Comparison of ENCODE assay signal across 19 cellular contexts in the genomic region with DNA sequence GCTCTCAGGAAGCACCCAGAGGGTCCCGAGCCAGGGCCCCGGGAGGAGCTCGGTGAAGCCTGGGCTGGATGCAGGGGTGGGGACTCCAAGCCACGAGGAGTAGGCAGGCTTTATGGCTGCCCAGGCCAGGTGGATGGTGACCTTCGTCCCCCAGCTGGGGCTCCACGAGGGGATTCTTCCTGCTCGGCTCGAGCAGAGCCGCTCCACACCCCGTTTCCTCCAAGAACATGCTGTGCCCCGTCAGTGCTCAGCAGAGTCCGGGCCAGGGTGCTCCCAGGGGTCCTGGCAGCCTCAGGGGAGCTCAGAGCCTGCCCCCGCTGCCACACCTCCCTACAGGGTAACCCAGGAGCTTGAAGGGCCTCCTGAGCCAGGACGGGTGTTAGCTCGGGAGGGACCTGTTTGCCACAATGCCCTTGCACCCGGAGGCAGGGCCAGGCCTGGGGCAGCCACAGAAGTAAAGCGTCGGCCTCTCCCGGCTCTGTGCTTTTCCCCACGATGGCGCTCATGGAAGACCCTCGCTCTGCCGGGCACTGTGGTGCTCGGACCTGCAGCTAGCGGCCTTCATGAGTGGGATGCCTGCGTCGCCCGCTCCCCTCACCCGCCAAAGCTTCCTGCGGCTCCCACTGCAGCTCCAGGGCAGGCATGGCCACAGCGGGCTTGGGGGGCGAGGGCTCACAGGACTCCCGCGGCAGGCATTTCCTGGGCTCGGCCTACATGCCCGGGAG.
DNase-seq lines count a peak whose midpoint lies in the region; ATAC-seq, FAIRE-seq and TF ChIP-seq lines count a peak whose summit lies in the region.
"Had no signal": no experiment of that assay in that cellular context is flagged by ENCODE, and none has a peak within 500 bp of the region (broad histone marks: within the 10 kb centered on the region; RNA-seq: fewer than 3 reads in every experiment).

No MANE protein-coding gene starts in this region.

- H3K36me3 Mint-ChIP-seq in activated T-cell treated with anti-CD3 and anti-CD28 coated beads, Interleukin-2, amount 50 U/mL, for 4 hours (ENCODE audit: insufficient read depth): no peaks in the 10 kb centered on the region

- no peak overlapping the region for H4K91ac ChIP-seq in trophoblast cell (ENCODE audit: low read depth, low read length)

- in situ Hi-C loops in HepG2 (cut with HindIII; ENCODE audit: extremely low pct_ligation_motif_present, low pct_unique_long_range_greater_than_20kb) (no loop called here), HAP-1 (cut with MboI; ENCODE audit: low sequenced_read_pairs) (loop anchor here (25.0 kb wide), 1 partner anchor 101 kb away; a partner anchor contains a TSS)

- no peak for TF ChIP-seq EP300 in HepG2 (IDR thresholded peaks at IDR 0.05; ENCODE audit: low read depth in 2 of 2, low read length in 2 of 2)
- TF ChIP-seq EP300 in HepG2 (CRISPR knock-in tag; IDR thresholded peaks at IDR 0.05; ENCODE audit: borderline replicate concordance): no peak

- H3K9me3 ChIP-seq in HepG2 (ENCODE audit: low read length) (no peaks in the 10 kb centered on the region), right lobe of liver (no peaks in the 10 kb centered on the region), NT2/D1 (ENCODE audit: insufficient read depth, low read length) (no peaks in the 10 kb centered on the region), trophoblast cell (ENCODE audit: insufficient read depth, low read depth, low read length) (peaks cover 7% of the 10 kb centered on the region), HAP-1 (no peaks in the 10 kb centered on the region)

- no peak overlapping the region for H3K14ac ChIP-seq in trophoblast cell (ENCODE audit: low read length)

- H3K27ac ChIP-seq in HepG2 (ENCODE audit: extremely low read length, insufficient read depth, low read length): no peak overlapping the region
- no peak overlapping the region for H3K27ac ChIP-seq in right lobe of liver
- H3K27ac ChIP-seq in trophoblast cell (ENCODE audit: low read depth, low read length): no peak overlapping the region

- TF ChIP-seq POLR2A in HepG2 (IDR thresholded peaks at IDR 0.05; ENCODE audit: insufficient read depth in 1 of 2, low read depth in 2 of 2, low read length in 2 of 2) (no peak), right lobe of liver (IDR thresholded peaks at IDR 0.05) (no peak)

- ATAC-seq in HepG2 (peak; percentile 6; the same call in 2 of the 3 replicates), right lobe of liver (no peak), GM21423 (IDR thresholded peaks at IDR 0.05; ENCODE audit: unreplicated experiment) (no peak)
- no peak for ATAC-seq in activated T-cell treated with anti-CD3 and anti-CD28 coated beads, Interleukin-2, amount 50 U/mL, for 4 hours
- ATAC-seq: GM12878, HCT116 had no signal

- H3K9me3 Mint-ChIP-seq in activated T-cell treated with anti-CD3 and anti-CD28 coated beads, Interleukin-2, amount 50 U/mL, for 4 hours: no peaks in the 10 kb centered on the region
- H3K9me3 Mint-ChIP-seq: CD4-positive, alpha-beta T cell had no signal

- BruUV-seq in HepG2 (replicated peaks; lab: Mats Ljungman, UMichigan): no TSS peak

- H4K20me1 ChIP-seq in HepG2 (ENCODE audit: insufficient read depth, low read length): no peaks in the 10 kb centered on the region

- no peak overlapping the region for H3K4me2 ChIP-seq in HepG2 (ENCODE audit: low read depth, low read length)
- no peak overlapping the region for H3K4me2 ChIP-seq in trophoblast cell (ENCODE audit: low read length)

- H2BK12ac ChIP-seq in trophoblast cell (ENCODE audit: low read length): no peak overlapping the region

- no peak overlapping the region for H2AK5ac ChIP-seq in trophoblast cell (ENCODE audit: low read length)

- intact Hi-C loops in HepG2 (cut with micrococcal nuclease; ENCODE audit: unreplicated experiment): no loop called here
- intact Hi-C loops in right lobe of liver (cut with DNase I): no loop called here

- POLR2A ChIA-PET in HepG2 (lab: Yijun Ruan, JAX): no interaction called here

- CTCF ChIA-PET in HepG2 (lab: Yijun Ruan, JAX; ENCODE audit: low intra/inter-chr PET ratio, low total read pairs): no interaction called here

- H4K12ac ChIP-seq in trophoblast cell (ENCODE audit: low read depth, low read length): no peak overlapping the region

- H3K27me3 ChIP-seq in HepG2 (ENCODE audit: control insufficient read depth in 1 of 2, insufficient read depth in 2 of 2, low read length in 2 of 2): peaks cover 19 to 87% of the 10 kb centered on the region in 2 experiments; a peak in 4 of 5 replicates
- no peaks in the 10 kb centered on the region for H3K27me3 ChIP-seq in right lobe of liver
- no peaks in the 10 kb centered on the region for H3K27me3 ChIP-seq in NT2/D1 (ENCODE audit: insufficient read depth, insufficient read length)
- H3K27me3 ChIP-seq in trophoblast cell (ENCODE audit: insufficient read depth, low read length): no peaks in the 10 kb centered on the region
- peaks cover 70% of the 10 kb centered on the region for H3K27me3 ChIP-seq in HAP-1 (ENCODE audit: low read depth)

- H2BK5ac ChIP-seq in trophoblast cell (ENCODE audit: low read depth, low read length, poor library complexity): no peak overlapping the region

- WGBS in HepG2 (ENCODE audit: low lambda C conversion rate): 35% methylated on average over 4 of the region's 36 CpGs
- WGBS in right lobe of liver (ENCODE audit: insufficient coverage, low coverage, low lambda C conversion rate, missing lambda C conversion rate): 50% methylated on average over 1 of the region's 36 CpGs
- whole genome bisulfite sequencing in trophoblast cell (ENCODE audit: extremely low coverage, insufficient coverage, insufficient read length): no CpG with 5 or more reads among the region's 36 CpGs

- H3K79me1 ChIP-seq in trophoblast cell (ENCODE audit: low read length): no peaks in the 10 kb centered on the region

- H3K4me1 ChIP-seq in HepG2 (ENCODE audit: insufficient read depth, low read length) (no peaks in the 10 kb centered on the region), right lobe of liver (no peaks in the 10 kb centered on the region), NT2/D1 (ENCODE audit: insufficient read depth, insufficient read length) (peaks cover 7% of the 10 kb centered on the region), trophoblast cell (ENCODE audit: control insufficient read depth in 1 of 2, insufficient read depth in 2 of 2, low read length in 2 of 2) (no peaks in the 10 kb centered on the region), HAP-1 (no peaks in the 10 kb centered on the region)

- no peaks in the 10 kb centered on the region for H3K79me2 ChIP-seq in HepG2 (ENCODE audit: insufficient read depth, low read length)
- H3K79me2 ChIP-seq in trophoblast cell (ENCODE audit: control insufficient read depth, insufficient read depth, low read length, poor library complexity): no peaks in the 10 kb centered on the region

- no peaks in the 10 kb centered on the region for H3K27me3 Mint-ChIP-seq in activated T-cell treated with anti-CD3 and anti-CD28 coated beads, Interleukin-2, amount 50 U/mL, for 4 hours (ENCODE audit: low read depth)
- H3K27me3 Mint-ChIP-seq: CD4-positive, alpha-beta T cell had no signal

- H3K9ac ChIP-seq in HepG2 (ENCODE audit: insufficient read depth, low read depth, low read length) (no peak overlapping the region), NT2/D1 (ENCODE audit: insufficient read length, low read depth) (peak overlapping the region; percentile 32), trophoblast cell (ENCODE audit: low read length) (no peak overlapping the region)

- H3K23ac ChIP-seq in trophoblast cell (ENCODE audit: low read length): no peak overlapping the region

- no peak overlapping the region for H4K8ac ChIP-seq in trophoblast cell (ENCODE audit: low read depth, low read length)

- no peaks in the 10 kb centered on the region for H3K4me1 Mint-ChIP-seq in activated T-cell treated with anti-CD3 and anti-CD28 coated beads, Interleukin-2, amount 50 U/mL, for 4 hours (ENCODE audit: low read depth)

- no peak for FAIRE-seq in HepG2 (lab: Jason Lieb, UNC)
- FAIRE-seq: GM12878, HTR-8/SVneo, K562 had no signal

- H3K18ac ChIP-seq in trophoblast cell (ENCODE audit: low read length): no peak overlapping the region

- TF ChIP-seq RAD21 in HepG2 (CRISPR knock-in tag; IDR thresholded peaks at IDR 0.05): no peak

- no peak overlapping the region for H2AFZ ChIP-seq in HepG2 (ENCODE audit: low read length)
- H2AFZ ChIP-seq in trophoblast cell (ENCODE audit: insufficient read depth, low read length, poor library complexity): no peak overlapping the region

- no peak overlapping the region for H2BK120ac ChIP-seq in trophoblast cell (ENCODE audit: insufficient read depth, low read length, poor library complexity)

- no peak overlapping the region for H3K4me3 Mint-ChIP-seq in activated T-cell treated with anti-CD3 and anti-CD28 coated beads, Interleukin-2, amount 50 U/mL, for 4 hours
- H3K4me3 Mint-ChIP-seq: CD4-positive, alpha-beta T cell had no signal

- no peak overlapping the region for H3K4ac ChIP-seq in trophoblast cell (ENCODE audit: low read depth, low read length)

- no peak for TF ChIP-seq CTCF in HepG2 (CRISPR knock-in tag; IDR thresholded peaks at IDR 0.05)
- TF ChIP-seq CTCF in right lobe of liver (IDR thresholded peaks at IDR 0.05): no peak

- H3K4me3 ChIP-seq in HepG2 (replicated peaks in 1 of 3; ENCODE audit: insufficient read depth in 1 of 3, low read depth in 2 of 3, low read length in 3 of 3) (no peak overlapping the region), right lobe of liver (no peak overlapping the region), NT2/D1 (ENCODE audit: insufficient read length, low read depth) (no peak overlapping the region), trophoblast cell (ENCODE audit: low read depth, low read length) (peak overlapping the region; percentile 14), HAP-1 (no peak overlapping the region)
- H3K4me3 ChIP-seq: GM12878, K562 had no signal

- DNase-seq in HepG2 (ENCODE audit: low spot score) (no peak), right lobe of liver (no peak), NT2/D1 (ENCODE audit: low read depth, low spot score) (no peak), trophoblast cell (no peak), HAP-1 (ENCODE audit: low spot score in 2 of 2) (no peak)
- DNase-seq in activated T-cell treated with anti-CD3 and anti-CD28 coated beads, Interleukin-2, amount 50 U/mL, for 4 hours: no peak
- DNase-seq: 8988T; AML-193; C1 segment of cervical spinal cord; Calu3; CD4-positive, alpha-beta T cell; DMS 273 treated with DMSO at 0.1 percent for 48 hours; GOT3; Karpas-422 had no signal

- no peaks in the 10 kb centered on the region for H3K36me3 ChIP-seq in HepG2 (replicated peaks in 1 of 2; ENCODE audit: control insufficient read depth in 1 of 2, insufficient read depth in 2 of 2, low read length in 2 of 2)
- H3K36me3 ChIP-seq in right lobe of liver: no peaks in the 10 kb centered on the region
- H3K36me3 ChIP-seq in NT2/D1 (ENCODE audit: insufficient read depth, insufficient read length, low read length): no peaks in the 10 kb centered on the region
- H3K36me3 ChIP-seq in trophoblast cell (ENCODE audit: control insufficient read depth in 1 of 2, insufficient read depth in 2 of 2, low read length in 2 of 2): no peaks in the 10 kb centered on the region
- H3K36me3 ChIP-seq in HAP-1 (replicated peaks): no peaks in the 10 kb centered on the region

TF ChIP-seq in HepG2, 621 proteins besides CTCF, POLR2A, EP300 and RAD21 (continues in another document):
- TF ChIP-seq HNF4A (CRISPR knock-in tag; IDR thresholded peaks at IDR 0.05): peak; percentile 20; the same call in 1 of the 2 replicates
- no peak for TF ChIP-seq ZNF615 (CRISPR knock-in tag; IDR thresholded peaks at IDR 0.05; ENCODE audit: borderline replicate concordance)
- TF ChIP-seq FOXK2 (IDR thresholded peaks at IDR 0.05): no peak
